In genomic region chr5:90293931-90294330, GRCh38 we compare ENCODE assay signal across 18 cellular contexts.
DNase-seq lines count a peak whose midpoint lies in the region; ATAC-seq and TF ChIP-seq lines count a peak whose summit lies in the region.
"Had no signal": no experiment of that assay in that cellular context is flagged by ENCODE, and none has a peak within 500 bp of the region (broad histone marks: within the 10 kb centered on the region; RNA-seq: fewer than 3 reads in every experiment).

No MANE protein-coding gene starts in this region.

- no peaks in the 10 kb centered on the region for H3K27me3 Mint-ChIP-seq in activated CD4-positive, alpha-beta memory T cell treated with anti-CD3 and anti-CD28 coated beads, Interleukin-2, amount 10 ng/mL, durations not matched to agents 7 days and 5 days

- H3K4me1 Mint-ChIP-seq in activated CD4-positive, alpha-beta memory T cell treated with anti-CD3 and anti-CD28 coated beads, Interleukin-2, amount 10 ng/mL, durations not matched to agents 7 days and 5 days: no peaks in the 10 kb centered on the region

- H3K4me3 ChIP-seq in cardiac fibroblast (replicated peaks in 1 of 2; ENCODE audit: low read depth in 2 of 2, low read length in 2 of 2): no peak overlapping the region
- H3K4me3 ChIP-seq: mucosa of descending colon, thoracic aorta had no signal

- CTCF ChIA-PET in activated CD4-positive, alpha-beta memory T cell treated with anti-CD3 and anti-CD28 coated beads, Interleukin-2, amount 10 ng/mL, durations not matched to agents 7 days and 5 days (lab: Charles Lee): no interaction called here

- peak; percentile 17 for DNase-seq in AG20443 (ENCODE audit: low spot score)
- peak; percentile 2 for DNase-seq in LHCN-M2 (ENCODE audit: low read depth)
- DNase-seq in cardiac fibroblast (ENCODE audit: low read depth in 2 of 2): peak; percentile 71 to 97
- peak; percentile 72 for DNase-seq in kidney glomerular epithelial cell (lab: John Stamatoyannopoulos, UW)
- no peak for DNase-seq in NCI-H2196 (lab: John Stamatoyannopoulos, UW; ENCODE audit: unreplicated experiment)
- DNase-seq in DMS153 treated with DMSO at 0.1 percent for 48 hours (lab: John Stamatoyannopoulos, UW; ENCODE audit: unreplicated experiment): no peak
- no peak for DNase-seq in activated CD4-positive, alpha-beta memory T cell treated with anti-CD3 and anti-CD28 coated beads, Interleukin-2, amount 10 ng/mL, durations not matched to agents 7 days and 5 days
- DNase-seq: activated CD4-positive, alpha-beta T cell treated with anti-CD3 and anti-CD28 coated beads for 4 hours; activated T-cell treated with anti-CD3 and anti-CD28 coated beads, Interleukin-2, amount 50 U/mL, for 4 hours; KBM-7; mucosa of descending colon; NCI-H1417 treated with DMSO at 0.1 percent for 48 hours; NCI-H526; stimulated activated CD4-positive, alpha-beta T cell treated with anti-CD3 and anti-CD28 coated beads, Interleukin-15, amount 100 ng/mL, for 24 hours had no signal

- H3K9me3 Mint-ChIP-seq in activated CD4-positive, alpha-beta memory T cell treated with anti-CD3 and anti-CD28 coated beads, Interleukin-2, amount 10 ng/mL, durations not matched to agents 7 days and 5 days: no peaks in the 10 kb centered on the region
- H3K9me3 Mint-ChIP-seq: activated T-cell treated with anti-CD3 and anti-CD28 coated beads, Interleukin-2, amount 50 U/mL, for 4 hours; T-helper 1 cell treated with Interleukin-12 subunit alpha and Interleukin-12 subunit beta and Interleukin-4 antibody, amounts not matched to agents 30 μg/mL and 1 μg/mL, for 36 hours had no signal

- H3K27ac Mint-ChIP-seq in activated CD4-positive, alpha-beta memory T cell treated with anti-CD3 and anti-CD28 coated beads, Interleukin-2, amount 10 ng/mL, durations not matched to agents 7 days and 5 days: no peak overlapping the region
- H3K27ac Mint-ChIP-seq: T-helper 1 cell treated with Interleukin-12 subunit alpha and Interleukin-12 subunit beta and Interleukin-4 antibody, amounts not matched to agents 30 μg/mL and 1 μg/mL, for 36 hours had no signal

- no peak overlapping the region for H3K4me3 Mint-ChIP-seq in activated CD4-positive, alpha-beta memory T cell treated with anti-CD3 and anti-CD28 coated beads, Interleukin-2, amount 10 ng/mL, durations not matched to agents 7 days and 5 days
- H3K4me3 Mint-ChIP-seq: activated T-cell treated with anti-CD3 and anti-CD28 coated beads, Interleukin-2, amount 50 U/mL, for 4 hours; T-helper 1 cell treated with Interleukin-12 subunit alpha and Interleukin-12 subunit beta and Interleukin-4 antibody, amounts not matched to agents 30 μg/mL and 1 μg/mL, for 36 hours had no signal

- H3K36me3 Mint-ChIP-seq in activated CD4-positive, alpha-beta memory T cell treated with anti-CD3 and anti-CD28 coated beads, Interleukin-2, amount 10 ng/mL, durations not matched to agents 7 days and 5 days (ENCODE audit: low read depth): no peaks in the 10 kb centered on the region

- POLR2A ChIA-PET in activated CD4-positive, alpha-beta memory T cell treated with anti-CD3 and anti-CD28 coated beads, Interleukin-2, amount 10 ng/mL, durations not matched to agents 7 days and 5 days (lab: Charles Lee): no interaction called here

- no peak for ATAC-seq in HG02840 (IDR thresholded peaks at IDR 0.05; ENCODE audit: low FRiP score, unreplicated experiment)
- ATAC-seq: activated T-cell treated with anti-CD3 and anti-CD28 coated beads, Interleukin-2, amount 50 U/mL, for 4 hours; mucosa of descending colon; Panc1 had no signal

- no peak for TF ChIP-seq CTCF in cardiac fibroblast (IDR thresholded peaks at IDR 0.05; ENCODE audit: low read depth, low read length)

Comparison
In these comparisons a context has a peak if more than half of its experiments do, and no peak if none do; other contexts are left out.
1. DNase-seq: peak in AG20443 (single experiment), LHCN-M2 (single experiment), cardiac fibroblast (2 of 2) and kidney glomerular epithelial cell (single experiment); none in NCI-H2196 (single experiment), DMS153 treated with DMSO at 0.1 percent for 48 hours (single experiment) and activated CD4-positive, alpha-beta memory T cell treated with anti-CD3 and anti-CD28 coated beads, Interleukin-2, amount 10 ng/mL, durations not matched to agents 7 days and 5 days (single experiment).